In the genomic region with DNA sequence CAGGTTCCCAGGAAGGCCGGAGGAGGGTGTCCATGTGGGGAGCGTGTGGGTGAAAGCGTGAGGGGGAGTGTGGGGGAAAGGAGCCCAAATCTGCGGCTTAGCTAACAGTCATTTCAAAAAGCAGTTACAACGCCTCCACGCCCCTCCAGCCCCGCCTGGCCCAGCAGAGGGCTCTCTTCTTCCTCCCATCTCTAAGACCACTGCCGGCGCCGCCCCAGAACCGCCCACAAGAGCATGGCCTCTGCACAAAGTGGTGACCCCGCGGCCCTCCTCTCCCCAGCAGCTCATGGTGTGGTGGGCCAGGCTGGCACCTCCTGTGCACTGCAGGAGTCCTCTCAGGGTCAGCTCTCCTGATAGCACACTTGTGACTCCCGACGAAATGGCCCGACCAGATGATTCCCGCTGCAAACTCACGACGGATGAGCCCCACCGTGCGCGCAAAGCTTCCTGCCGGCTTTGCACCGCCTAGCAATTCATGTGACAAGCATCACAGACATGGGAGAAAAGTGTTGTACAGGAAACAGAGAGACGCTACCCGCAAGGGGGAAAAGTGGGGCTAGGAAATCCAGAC, we compare ENCODE assay signal across 8 cellular contexts.
A peak's percentile ranks its signal among the peaks of the same experiment; 100 is the strongest.
DNase-seq lines count a peak whose midpoint lies in the region; ATAC-seq and TF ChIP-seq lines count a peak whose summit lies in the region.

No MANE protein-coding gene starts in this region.

- H3K27me3 ChIP-seq in muscle layer of colon (ENCODE audit: control insufficient read depth in 1 of 2, insufficient read depth in 2 of 2, low read length in 2 of 2), result no peaks in the 10 kb centered on the region

- TF ChIP-seq POLR2A in erythroblast (IDR thresholded peaks at IDR 0.05; ENCODE audit: low read length), result peak; percentile 38

- peak; percentile 76 for TF ChIP-seq CTCF in AG10803 (conservative IDR thresholded peaks at IDR 0.05; ENCODE audit: low read length)

- ATAC-seq in GM18907 (IDR thresholded peaks at IDR 0.05; ENCODE audit: unreplicated experiment), result peak; percentile 99
- peak; percentile 98 for ATAC-seq in HG03108 (IDR thresholded peaks at IDR 0.05; ENCODE audit: unreplicated experiment)

- H3K9ac ChIP-seq in muscle layer of colon (ENCODE audit: low read length), result no peak overlapping the region

- no peaks in the 10 kb centered on the region for H3K4me1 ChIP-seq in muscle layer of colon (ENCODE audit: insufficient read depth, low read length)

- peak; percentile 78 for DNase-seq in AG10803 (ENCODE audit: low read depth)
- peak; percentile 80 to 88 for DNase-seq in NOMO-1 (lab: John Stamatoyannopoulos, UW; ENCODE audit: unreplicated experiment in 2 of 2)
- peak; percentile 78 for DNase-seq in activated T-cell treated with anti-CD3 and anti-CD28 coated beads for 24 hours (ENCODE audit: low read depth)
- DNase-seq in erythroblast (lab: John Stamatoyannopoulos, UW), result peak; percentile 82 to 88
- peak; percentile 90 for DNase-seq in stimulated activated CD8-positive, alpha-beta memory T cell treated with anti-CD3 and anti-CD28 coated beads, Interleukin-4, amount 100 ng/mL, for 48 hours

- H3K4me3 ChIP-seq in AG10803 (ENCODE audit: low read length) (peak overlapping the region; percentile 66), muscle layer of colon (ENCODE audit: low read depth in 1 of 2, low read length in 2 of 2) (peak overlapping the region; percentile 35 to 65)

- H3K27ac ChIP-seq in muscle layer of colon (ENCODE audit: low read depth, low read length), result peak overlapping the region; percentile 45

- no peaks in the 10 kb centered on the region for H3K9me3 ChIP-seq in muscle layer of colon (ENCODE audit: low read length)

- no peaks in the 10 kb centered on the region for H3K36me3 ChIP-seq in muscle layer of colon (ENCODE audit: insufficient read depth, low read length)

Comparison
In these comparisons a context has a peak if more than half of its experiments do, and no peak if none do; other contexts are left out.
1. Peak in every context shown above with its lines: DNase-seq, ATAC-seq, H3K4me3 ChIP-seq and H3K27ac ChIP-seq.